In genomic region chr6:28814032-28814976, GRCh38 we compare ENCODE assay signal across 12 cellular contexts.
DNase-seq lines count a peak whose midpoint lies in the region; ATAC-seq and TF ChIP-seq lines count a peak whose summit lies in the region.
"Had no signal": no experiment of that assay in that cellular context is flagged by ENCODE, and none has a peak within 500 bp of the region (broad histone marks: within the 10 kb centered on the region; RNA-seq: fewer than 3 reads in every experiment).

No MANE protein-coding gene starts in this region.

- POLR2A ChIA-PET in CD8-positive, alpha-beta T cell (lab: Charles Lee) = no interaction called here
- POLR2A ChIA-PET in naive thymus-derived CD8-positive, alpha-beta T cell (lab: Charles Lee) = no interaction called here

- H3K4me3 Mint-ChIP-seq in CD8-positive, alpha-beta T cell = peak overlapping the region; percentile 41
- H3K4me3 Mint-ChIP-seq in naive thymus-derived CD8-positive, alpha-beta T cell = peak overlapping the region; percentile 6 to 74 (median 45)

- no peaks in the 10 kb centered on the region for H3K4me1 ChIP-seq in CD8-positive, alpha-beta T cell (ENCODE audit: insufficient read depth, low read length)
- H3K4me1 ChIP-seq in HUES48 (ENCODE audit: control insufficient read depth, insufficient read depth, low read length) = peaks cover 38% of the 10 kb centered on the region
- H3K4me1 ChIP-seq: parathyroid adenoma, upper lobe of right lung had no signal

- no peak overlapping the region for H3K27ac Mint-ChIP-seq in CD8-positive, alpha-beta T cell
- peak overlapping the region in 3 of 10 donors; percentile 16 to 71 (median 60) for H3K27ac Mint-ChIP-seq in naive thymus-derived CD8-positive, alpha-beta T cell

- H3K4me1 Mint-ChIP-seq in CD8-positive, alpha-beta T cell (ENCODE audit: low read depth) = peaks cover 16% of the 10 kb centered on the region
- H3K4me1 Mint-ChIP-seq in naive thymus-derived CD8-positive, alpha-beta T cell = peaks cover 6 to 37% (median 13%) of the 10 kb centered on the region in 4 donors

- no peak for ATAC-seq in CD8-positive, alpha-beta T cell
- no peak for ATAC-seq in naive thymus-derived CD8-positive, alpha-beta T cell
- ATAC-seq in HG03097 (IDR thresholded peaks at IDR 0.05; ENCODE audit: low FRiP score, unreplicated experiment) (no peak), GM21786 (IDR thresholded peaks at IDR 0.05; ENCODE audit: unreplicated experiment) (no peak)
- ATAC-seq: upper lobe of right lung had no signal

- peaks cover 13% of the 10 kb centered on the region for H3K9me3 Mint-ChIP-seq in CD8-positive, alpha-beta T cell
- H3K9me3 Mint-ChIP-seq in naive thymus-derived CD8-positive, alpha-beta T cell = peaks cover 7 to 77% (median 35%) of the 10 kb centered on the region in 9 donors

- DNase-seq in CD8-positive, alpha-beta T cell = no peak
- DNase-seq in coronary artery (ENCODE audit: low spot score) = no peak
- DNase-seq in naive thymus-derived CD8-positive, alpha-beta T cell = no peak
- DNase-seq in hippocampal formation (lab: John Stamatoyannopoulos, UW) = no peak
- no peak for DNase-seq in GM20000 (ENCODE audit: low spot score)
- DNase-seq: activated CD8-positive, alpha-beta memory T cell treated with anti-CD3 and anti-CD28 coated beads, Interleukin-2, amount 50 U/mL, for 48 hours; NCI-H524 treated with DMSO at 0.1 percent for 48 hours; upper lobe of right lung had no signal

- no peak overlapping the region for H3K9ac ChIP-seq in HUES48 (ENCODE audit: low read depth, low read length)
- H3K9ac ChIP-seq: parathyroid adenoma had no signal

- no peak for TF ChIP-seq CTCF in CD8-positive, alpha-beta T cell (IDR thresholded peaks at IDR 0.05)
- TF ChIP-seq CTCF in coronary artery (IDR thresholded peaks at IDR 0.05) = no peak
- no peak for TF ChIP-seq CTCF in GM20000 (IDR thresholded peaks at IDR 0.05; ENCODE audit: extremely low read depth, missing control alignments)

- H3K4me3 ChIP-seq in CD8-positive, alpha-beta T cell (ENCODE audit: low read depth, low read length) = no peak overlapping the region
- H3K4me3 ChIP-seq in HUES48 (ENCODE audit: low read depth, low read length) (peak overlapping the region; percentile 65), coronary artery (peak overlapping the region; percentile 25)
- H3K4me3 ChIP-seq: upper lobe of right lung had no signal

- intact Hi-C loops in CD8-positive, alpha-beta T cell (cut with DNase I, micrococcal nuclease) = loop anchor here (5.0 to 10.0 kb wide), 2 partner anchors 37 to 110 kb away; no protein-coding TSS in a partner anchor

- no peaks in the 10 kb centered on the region for H3K36me3 ChIP-seq in CD8-positive, alpha-beta T cell (ENCODE audit: insufficient read depth, low read length)
- no peaks in the 10 kb centered on the region for H3K36me3 ChIP-seq in HUES48 (ENCODE audit: control insufficient read depth, insufficient read depth, low read length)
- H3K36me3 ChIP-seq: upper lobe of right lung had no signal

- CTCF ChIA-PET in CD8-positive, alpha-beta T cell (lab: Charles Lee) = no interaction called here

- no peaks in the 10 kb centered on the region for H3K9me3 ChIP-seq in CD8-positive, alpha-beta T cell (ENCODE audit: low read length)
- no peaks in the 10 kb centered on the region for H3K9me3 ChIP-seq in HUES48 (ENCODE audit: control insufficient read depth, insufficient read depth, low read length)
- H3K9me3 ChIP-seq: upper lobe of right lung had no signal

- H3K36me3 Mint-ChIP-seq in CD8-positive, alpha-beta T cell = no peaks in the 10 kb centered on the region
- peaks cover 16 to 62% (median 18%) of the 10 kb centered on the region in 3 donors for H3K36me3 Mint-ChIP-seq in naive thymus-derived CD8-positive, alpha-beta T cell

- peaks cover 90% of the 10 kb centered on the region for H3K27me3 Mint-ChIP-seq in CD8-positive, alpha-beta T cell (ENCODE audit: low read depth)
- H3K27me3 Mint-ChIP-seq in naive thymus-derived CD8-positive, alpha-beta T cell = peaks cover 73 to 96% (median 90%) of the 10 kb centered on the region in 5 donors

- H3K27ac ChIP-seq in CD8-positive, alpha-beta T cell (ENCODE audit: low read depth, low read length) = no peak overlapping the region
- no peak overlapping the region for H3K27ac ChIP-seq in HUES48 (ENCODE audit: low read depth, low read length)
- H3K27ac ChIP-seq in coronary artery = no peak overlapping the region
- H3K27ac ChIP-seq: parathyroid adenoma, upper lobe of right lung had no signal

- H3K27me3 ChIP-seq in CD8-positive, alpha-beta T cell (ENCODE audit: insufficient read depth, low read length) = peaks cover 84% of the 10 kb centered on the region
- H3K27me3 ChIP-seq in HUES48 (ENCODE audit: control insufficient read depth, insufficient read depth, low read length) = peaks cover 100% of the 10 kb centered on the region
